In the genomic region with DNA sequence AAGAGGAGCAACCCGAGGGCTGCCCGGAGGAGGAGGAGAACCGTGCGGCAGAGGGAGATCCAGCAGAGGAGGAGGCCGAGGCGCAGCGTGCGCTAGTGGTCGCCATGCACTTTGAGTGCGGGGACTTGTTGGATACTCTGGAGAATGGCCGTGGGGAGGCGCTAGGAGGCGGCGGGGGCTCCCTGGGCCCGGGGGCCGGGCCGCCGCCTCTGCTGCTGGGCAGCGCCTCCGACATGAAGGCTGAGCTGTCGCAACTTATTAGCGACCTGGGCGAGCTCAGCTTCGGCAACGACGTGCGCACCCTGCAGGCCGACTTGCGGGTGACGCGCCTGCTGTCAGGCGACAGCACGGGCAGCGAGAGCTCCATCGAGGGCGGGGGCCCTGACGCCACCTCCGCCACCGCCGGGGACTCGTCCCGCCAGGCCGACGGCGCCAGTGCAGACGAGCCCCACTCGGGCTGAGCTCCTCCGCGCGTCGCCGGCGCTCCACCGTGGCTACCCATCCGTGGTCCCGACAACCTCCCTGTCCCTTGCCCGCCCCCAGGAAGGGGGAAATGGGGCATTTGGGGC, we compare ENCODE assay signal across 8 cellular contexts. TPM values are rescaled to one million over a fixed set of nuclear protein-coding genes. Genes with fewer than 3 reads are reported as not detected.
DNase-seq lines count a peak whose midpoint lies in the region; ATAC-seq and TF ChIP-seq lines count a peak whose summit lies in the region.

No MANE protein-coding gene starts in this region.

- no peaks in the 10 kb centered on the region for H3K36me3 Mint-ChIP-seq in CD4-positive, alpha-beta T cell (ENCODE audit: low read depth)

- intact Hi-C loops in CD4-positive, alpha-beta T cell (cut with DNase I, micrococcal nuclease) = no loop called here

- no peaks in the 10 kb centered on the region for H3K27me3 ChIP-seq in CD4-positive, alpha-beta T cell (ENCODE audit: control insufficient read depth, insufficient read depth, low read length)
- no peaks in the 10 kb centered on the region for H3K27me3 ChIP-seq in mucosa of rectum (ENCODE audit: control insufficient read depth in 2 of 2, insufficient read depth in 2 of 2, low read length in 2 of 2)

- no peaks in the 10 kb centered on the region for H3K9me3 Mint-ChIP-seq in CD4-positive, alpha-beta T cell

- peaks cover 44% of the 10 kb centered on the region for H3K4me1 Mint-ChIP-seq in CD4-positive, alpha-beta T cell (ENCODE audit: low read depth)

- H3K27ac Mint-ChIP-seq in CD4-positive, alpha-beta T cell = no peak overlapping the region

- peaks cover 28% of the 10 kb centered on the region for H3K27me3 Mint-ChIP-seq in CD4-positive, alpha-beta T cell

- peak; percentile 58 for TF ChIP-seq CTCF in CD4-positive, alpha-beta T cell (IDR thresholded peaks at IDR 0.05)
- peak; percentile 37 for TF ChIP-seq CTCF in epithelial cell of esophagus (IDR thresholded peaks at IDR 0.05; ENCODE audit: insufficient read depth, low read depth, low read length, missing control alignments)

- H3K9me3 ChIP-seq in CD4-positive, alpha-beta T cell (ENCODE audit: control insufficient read depth, low read length) = no peaks in the 10 kb centered on the region
- no peaks in the 10 kb centered on the region for H3K9me3 ChIP-seq in mucosa of rectum (ENCODE audit: control insufficient read depth in 2 of 2, low read length in 2 of 2)

- peak overlapping the region; percentile 90 for H3K4me3 Mint-ChIP-seq in CD4-positive, alpha-beta T cell

- peak overlapping the region; percentile 61 for H3K4me3 ChIP-seq in epithelial cell of esophagus (ENCODE audit: low read length)
- H3K4me3 ChIP-seq in mucosa of rectum (ENCODE audit: low read length in 2 of 2) = peak overlapping the region; percentile 79 to 85

- no peaks in the 10 kb centered on the region for H3K36me3 ChIP-seq in mucosa of rectum (ENCODE audit: control insufficient read depth in 2 of 2, insufficient read depth in 2 of 2, low read length in 2 of 2)

- CTCF ChIA-PET in CD4-positive, alpha-beta T cell (lab: Charles Lee) = interaction anchor here (0.6 to 4.1 kb wide), 10 partner anchors 13 to 772 kb away, joined by 3 to 32 read pairs (median 4); partner anchors contain the start of genes LSG1 and XXYLT1

- H3K9ac ChIP-seq in mucosa of rectum (ENCODE audit: low read depth in 1 of 2, low read length in 2 of 2) = peak overlapping the region; percentile 14 to 77

- peak; percentile 31 to 82 (median 62) for DNase-seq in CD4-positive, alpha-beta T cell
- DNase-seq in NCI-H2227 (lab: John Stamatoyannopoulos, UW; ENCODE audit: unreplicated experiment) = peak; percentile 57
- DNase-seq in activated CD8-positive, alpha-beta memory T cell treated with anti-CD3 and anti-CD28 coated beads for 4 hours (ENCODE audit: low read depth in 2 of 2) = peak; percentile 58 to 70
- DNase-seq in epithelial cell of esophagus (ENCODE audit: low read depth) = peak; percentile 73
- peak; percentile 56 for DNase-seq in stimulated activated CD8-positive, alpha-beta memory T cell treated with anti-CD3 and anti-CD28 coated beads, Interleukin-7, amount 100 ng/mL, for 24 hours (ENCODE audit: low read depth)

- peak overlapping the region; percentile 52 for H3K27ac ChIP-seq in CD4-positive, alpha-beta T cell (ENCODE audit: low read depth, low read length)
- peak overlapping the region; percentile 66 to 70 for H3K27ac ChIP-seq in mucosa of rectum (ENCODE audit: low read depth in 2 of 2, low read length in 2 of 2)

- H3K4me1 ChIP-seq in mucosa of rectum (ENCODE audit: control insufficient read depth in 2 of 2, insufficient read depth in 2 of 2, low read length in 2 of 2) = peaks cover 31 to 32% of the 10 kb centered on the region in 2 donors

- ATAC-seq in CD4-positive, alpha-beta T cell (ENCODE audit: poor library complexity) = peak; percentile 72
- ATAC-seq in GM21576 (IDR thresholded peaks at IDR 0.05; ENCODE audit: unreplicated experiment) (peak; percentile 32), HG03378 (IDR thresholded peaks at IDR 0.05; ENCODE audit: unreplicated experiment) (no peak)

- POLR2A ChIA-PET in CD4-positive, alpha-beta T cell (lab: Charles Lee) = interaction anchor here (0.7 to 3.7 kb wide), 7 partner anchors 10 to 854 kb away, joined by 3 to 71 read pairs (median 5); partner anchors contain the start of genes LSG1 and XXYLT1

RNA-seq across cellular contexts. Expression of gene FAM43A, which starts 2.0 kb away (rescaled TPM):
- 1 to 10 TPM; 2.4 to 2.6 TPM for total RNA-seq in CD4-positive, alpha-beta T cell

RNA-seq across cellular contexts. Expression of gene LSG1, which starts 15.7 kb away (rescaled TPM):
- 10 to 100 TPM; 37.9 to 44.6 TPM for total RNA-seq in CD4-positive, alpha-beta T cell

RNA-seq across cellular contexts. Expression of gene TMEM44, which starts 54.5 kb away (rescaled TPM):
- 1 to 10 TPM in 1 of 2 experiments, under 1 TPM in 1; 0.98 to 1.1 TPM for total RNA-seq in CD4-positive, alpha-beta T cell
